In genomic region chr5:156497816-156498215, GRCh38 we compare ENCODE assay signal across 13 cellular contexts.
DNase-seq lines count a peak whose midpoint lies in the region; ATAC-seq, FAIRE-seq and TF ChIP-seq lines count a peak whose summit lies in the region.
"Had no signal": no experiment of that assay in that cellular context is flagged by ENCODE, and none has a peak within 500 bp of the region (broad histone marks: within the 10 kb centered on the region; RNA-seq: fewer than 3 reads in every experiment).

No MANE protein-coding gene starts in this region.

- DNase-seq in dorsolateral prefrontal cortex (no peak), medulla oblongata (ENCODE audit: extremely low spot score) (peak; percentile 82), esophagus squamous epithelium (lab: John Stamatoyannopoulos, UW) (no peak), urothelium cell line (ENCODE audit: low spot score) (no peak)
- DNase-seq in activated CD4-positive, alpha-beta memory T cell treated with anti-CD3 and anti-CD28 coated beads, Interleukin-2, amount 10 ng/mL, durations not matched to agents 7 days and 5 days, result no peak
- DNase-seq: CD8-positive, alpha-beta T cell; colonic mucosa; right cardiac atrium; stomach had no signal

- peak; percentile 14 for ATAC-seq in HG03565 (IDR thresholded peaks at IDR 0.05; ENCODE audit: unreplicated experiment)
- ATAC-seq: CD8-positive, alpha-beta T cell; HCT116; WTC11 had no signal

- no peaks in the 10 kb centered on the region for H3K27me3 ChIP-seq in dorsolateral prefrontal cortex
- H3K27me3 ChIP-seq in esophagus squamous epithelium, result no peaks in the 10 kb centered on the region
- H3K27me3 ChIP-seq: colonic mucosa, stomach had no signal

- no peaks in the 10 kb centered on the region for H3K27me3 Mint-ChIP-seq in activated CD4-positive, alpha-beta memory T cell treated with anti-CD3 and anti-CD28 coated beads, Interleukin-2, amount 10 ng/mL, durations not matched to agents 7 days and 5 days

- no peaks in the 10 kb centered on the region for H3K4me1 ChIP-seq in esophagus squamous epithelium
- H3K4me1 ChIP-seq: colonic mucosa had no signal

- POLR2A ChIA-PET in activated CD4-positive, alpha-beta memory T cell treated with anti-CD3 and anti-CD28 coated beads, Interleukin-2, amount 10 ng/mL, durations not matched to agents 7 days and 5 days (lab: Charles Lee), result no interaction called here

- intact Hi-C loops in dorsolateral prefrontal cortex (cut with DNase I) (no loop called here), esophagus squamous epithelium (cut with DNase I) (no loop called here)

- CTCF ChIA-PET in activated CD4-positive, alpha-beta memory T cell treated with anti-CD3 and anti-CD28 coated beads, Interleukin-2, amount 10 ng/mL, durations not matched to agents 7 days and 5 days (lab: Charles Lee), result no interaction called here

- 26 to 33% methylated on average over 3 of the region's 3 CpGs for WGBS in esophagus squamous epithelium, 2 donors

- FAIRE-seq in urothelium cell line (lab: Jason Lieb, UNC), result no peak

- H3K4me3 Mint-ChIP-seq in activated CD4-positive, alpha-beta memory T cell treated with anti-CD3 and anti-CD28 coated beads, Interleukin-2, amount 10 ng/mL, durations not matched to agents 7 days and 5 days, result no peak overlapping the region
- H3K4me3 Mint-ChIP-seq: CD8-positive, alpha-beta T cell; WTC11 had no signal

- no peak for TF ChIP-seq POLR2A in esophagus squamous epithelium (IDR thresholded peaks at IDR 0.05)

- H3K27ac Mint-ChIP-seq in activated CD4-positive, alpha-beta memory T cell treated with anti-CD3 and anti-CD28 coated beads, Interleukin-2, amount 10 ng/mL, durations not matched to agents 7 days and 5 days, result no peak overlapping the region
- H3K27ac Mint-ChIP-seq: CD8-positive, alpha-beta T cell; WTC11 had no signal

- no peaks in the 10 kb centered on the region for H3K36me3 Mint-ChIP-seq in activated CD4-positive, alpha-beta memory T cell treated with anti-CD3 and anti-CD28 coated beads, Interleukin-2, amount 10 ng/mL, durations not matched to agents 7 days and 5 days (ENCODE audit: low read depth)
- H3K36me3 Mint-ChIP-seq: CD8-positive, alpha-beta T cell; WTC11 had no signal

- peak overlapping the region in 44 of 59 donors; percentile 9 to 83 (median 62) for H3K27ac ChIP-seq in dorsolateral prefrontal cortex
- peak overlapping the region; percentile 28 for H3K27ac ChIP-seq in temporal lobe (ENCODE audit: low read depth, low read length)
- H3K27ac ChIP-seq in esophagus squamous epithelium, result no peak overlapping the region
- H3K27ac ChIP-seq: colonic mucosa had no signal

- H3K36me3 ChIP-seq in esophagus squamous epithelium, result no peaks in the 10 kb centered on the region
- H3K36me3 ChIP-seq: colonic mucosa, stomach had no signal

- no peaks in the 10 kb centered on the region for H3K4me1 Mint-ChIP-seq in activated CD4-positive, alpha-beta memory T cell treated with anti-CD3 and anti-CD28 coated beads, Interleukin-2, amount 10 ng/mL, durations not matched to agents 7 days and 5 days

- no peak for TF ChIP-seq CTCF in dorsolateral prefrontal cortex (IDR thresholded peaks at IDR 0.05 in 54 of 56, conservative IDR thresholded peaks at IDR 0.05 in 2 of 56; ENCODE audit: low read depth in 1 of 56, partially characterized antibody in 56 of 56)
- TF ChIP-seq CTCF in esophagus squamous epithelium (IDR thresholded peaks at IDR 0.05), result no peak

- H3K4me3 ChIP-seq in dorsolateral prefrontal cortex (peak overlapping the region in 37 of 59 donors; percentile 1 to 56 (median 18)), esophagus squamous epithelium (no peak overlapping the region)
- H3K4me3 ChIP-seq: colonic mucosa, stomach had no signal

- no peaks in the 10 kb centered on the region for H3K9me3 Mint-ChIP-seq in activated CD4-positive, alpha-beta memory T cell treated with anti-CD3 and anti-CD28 coated beads, Interleukin-2, amount 10 ng/mL, durations not matched to agents 7 days and 5 days
- H3K9me3 Mint-ChIP-seq: CD8-positive, alpha-beta T cell; WTC11 had no signal

- no peaks in the 10 kb centered on the region for H3K9me3 ChIP-seq in esophagus squamous epithelium
- H3K9me3 ChIP-seq: colonic mucosa, stomach had no signal

Comparison
In these comparisons a context has a peak if more than half of its experiments do, and no peak if none do; other contexts are left out.
1. H3K27ac ChIP-seq: peak in dorsolateral prefrontal cortex (44 of 59) and temporal lobe (single experiment); none in esophagus squamous epithelium (0 of 4).
2. H3K4me3 ChIP-seq: peak in dorsolateral prefrontal cortex (37 of 59); none in esophagus squamous epithelium (0 of 4).